ENCODE assay signal across 12 cellular contexts in genomic region chr6:145147559-145147958, GRCh38.
A peak's percentile ranks its signal among the peaks of the same experiment; 100 is the strongest.
DNase-seq lines count a peak whose midpoint lies in the region; ATAC-seq, FAIRE-seq and TF ChIP-seq lines count a peak whose summit lies in the region.
"Had no signal": no experiment of that assay in that cellular context is flagged by ENCODE, and none has a peak within 500 bp of the region (broad histone marks: within the 10 kb centered on the region; RNA-seq: fewer than 3 reads in every experiment).

No MANE protein-coding gene starts in this region.

- H3K9me3 ChIP-seq in astrocyte (ENCODE audit: insufficient read depth, low read depth, low read length) (no peaks in the 10 kb centered on the region), keratinocyte (ENCODE audit: control insufficient read depth, low read depth, low read length) (no peaks in the 10 kb centered on the region), kidney (ENCODE audit: control insufficient read depth in 1 of 2, low read length in 2 of 2) (no peaks in the 10 kb centered on the region)

- H3K4me1 ChIP-seq in astrocyte (ENCODE audit: insufficient read depth, low read length) (peaks cover 14% of the 10 kb centered on the region), keratinocyte (ENCODE audit: control insufficient read depth, extremely low read depth, insufficient read depth, low read length) (peaks cover 9% of the 10 kb centered on the region), kidney (ENCODE audit: control insufficient read depth in 1 of 2, insufficient read depth in 1 of 2, low read depth in 1 of 2, low read length in 2 of 2) (no peaks in the 10 kb centered on the region)

- H3K27ac Mint-ChIP-seq in CD14-positive monocyte (peak overlapping the region in 4 of 7 donors; percentile 59 to 84 (median 78)), astrocyte (ENCODE audit: unreplicated experiment) (no peak overlapping the region)
- H3K27ac Mint-ChIP-seq: CD8-positive, alpha-beta memory T cell; nephron had no signal

- H3K36me3 Mint-ChIP-seq in CD14-positive monocyte = no peaks in the 10 kb centered on the region
- no peaks in the 10 kb centered on the region for H3K36me3 Mint-ChIP-seq in astrocyte (ENCODE audit: low read depth, unreplicated experiment)
- H3K36me3 Mint-ChIP-seq: CD8-positive, alpha-beta memory T cell had no signal

- H3K9ac ChIP-seq in astrocyte (ENCODE audit: low read length) = no peak overlapping the region
- H3K9ac ChIP-seq in keratinocyte (ENCODE audit: control insufficient read depth, extremely low read depth, insufficient read depth, low read length) = no peak overlapping the region
- H3K9ac ChIP-seq in kidney (ENCODE audit: low read length in 2 of 2) = no peak overlapping the region

- H3K27ac ChIP-seq in astrocyte (ENCODE audit: low read depth, low read length) (no peak overlapping the region), keratinocyte (ENCODE audit: control insufficient read depth, insufficient read depth, low read length) (no peak overlapping the region), kidney (ENCODE audit: low read depth in 2 of 2, low read length in 2 of 2) (no peak overlapping the region)

- H3K4me3 Mint-ChIP-seq in CD14-positive monocyte (no peak overlapping the region), astrocyte (ENCODE audit: unreplicated experiment) (no peak overlapping the region)
- H3K4me3 Mint-ChIP-seq: CD8-positive, alpha-beta memory T cell; nephron had no signal

- dilution Hi-C loops in keratinocyte (cut with MboI; ENCODE audit: extremely low pct_ligation_motif_present, low sequenced_read_pairs) = no loop called here

- H4K20me1 ChIP-seq in astrocyte (ENCODE audit: insufficient read depth, low read length) (no peaks in the 10 kb centered on the region), keratinocyte (ENCODE audit: control insufficient read depth, extremely low read depth, insufficient read depth, low read length) (no peaks in the 10 kb centered on the region)

- no peaks in the 10 kb centered on the region for H3K79me2 ChIP-seq in astrocyte (ENCODE audit: insufficient read depth, low read length)
- no peaks in the 10 kb centered on the region for H3K79me2 ChIP-seq in keratinocyte (ENCODE audit: control insufficient read depth, insufficient read depth, low read length)

- H3K4me3 ChIP-seq in astrocyte (ENCODE audit: insufficient read depth, low read depth, low read length) (no peak overlapping the region), keratinocyte (ENCODE audit: control insufficient read depth in 2 of 3, extremely low read depth in 1 of 3, insufficient read depth in 2 of 3, low read depth in 1 of 3, low read length in 3 of 3) (no peak overlapping the region), kidney (ENCODE audit: low read length in 2 of 2) (no peak overlapping the region)

- H3K27me3 ChIP-seq in astrocyte (ENCODE audit: insufficient read depth, low read length) (no peaks in the 10 kb centered on the region), keratinocyte (ENCODE audit: control insufficient read depth, extremely low read depth, insufficient read depth, low read length) (no peaks in the 10 kb centered on the region)

- H3K4me1 Mint-ChIP-seq in CD14-positive monocyte (peaks cover 16% of the 10 kb centered on the region), astrocyte (ENCODE audit: low read depth, unreplicated experiment) (peaks cover 7% of the 10 kb centered on the region)
- H3K4me1 Mint-ChIP-seq: CD8-positive, alpha-beta memory T cell had no signal

- ATAC-seq in HG02938 (IDR thresholded peaks at IDR 0.05; ENCODE audit: unreplicated experiment) = no peak

- DNase-seq in CD14-positive monocyte (ENCODE audit: low spot score) = no peak
- peak; percentile 70 for DNase-seq in HT1080 (ENCODE audit: low read depth)
- DNase-seq in astrocyte (ENCODE audit: low read depth) = peak; percentile 65
- no peak for DNase-seq in keratinocyte (ENCODE audit: low read depth, low spot score)
- DNase-seq in GOT3 (lab: John Stamatoyannopoulos, UW) = no peak
- DNase-seq in mucosa of gallbladder (ENCODE audit: low spot score) = no peak
- DNase-seq in kidney = no peak
- DNase-seq: CD8-positive, alpha-beta memory T cell; NCI-H1048; NK-92 treated with Interleukin-12 subunit alpha and Interleukin-12 subunit beta, amount 100 ng/mL, for 24 hours had no signal

- H3K9me3 Mint-ChIP-seq in CD14-positive monocyte = peaks cover 0 to 4% (median 0%) of the 10 kb centered on the region in 7 donors
- H3K9me3 Mint-ChIP-seq in astrocyte (ENCODE audit: unreplicated experiment) = no peaks in the 10 kb centered on the region
- H3K9me3 Mint-ChIP-seq: CD8-positive, alpha-beta memory T cell; nephron had no signal

- no peak for FAIRE-seq in astrocyte (lab: Jason Lieb, UNC)
- no peak for FAIRE-seq in keratinocyte (lab: Jason Lieb, UNC)
- no peak for FAIRE-seq in kidney (lab: Jason Lieb, UNC)

- intact Hi-C loops in CD14-positive monocyte (cut with micrococcal nuclease) = no loop called here
- intact Hi-C loops in kidney (cut with DNase I) = no loop called here

- no peak for TF ChIP-seq CTCF in CD14-positive monocyte (IDR thresholded peaks at IDR 0.05)
- TF ChIP-seq CTCF in astrocyte (IDR thresholded peaks at IDR 0.05; ENCODE audit: insufficient read depth, low read depth, low read length) = no peak
- TF ChIP-seq CTCF in keratinocyte (optimal IDR thresholded peaks at IDR 0.05 in 1 of 3, IDR thresholded peaks at IDR 0.05 in 1 of 3, conservative IDR thresholded peaks at IDR 0.05 in 1 of 3; ENCODE audit: extremely low read depth in 1 of 3, insufficient read depth in 2 of 3, low read length in 3 of 3) = no peak
- TF ChIP-seq CTCF in kidney (IDR thresholded peaks at IDR 0.05; ENCODE audit: borderline replicate concordance, extremely low read depth, insufficient read depth) = no peak

- peak overlapping the region; percentile 32 for H3K4me2 ChIP-seq in astrocyte (ENCODE audit: low read length)
- peak overlapping the region; percentile 25 for H3K4me2 ChIP-seq in keratinocyte (ENCODE audit: control insufficient read depth, extremely low read depth, insufficient read depth, low read depth, low read length)

- H2AFZ ChIP-seq in astrocyte (ENCODE audit: low read depth, low read length) (no peak overlapping the region), keratinocyte (ENCODE audit: control insufficient read depth, low read length) (no peak overlapping the region)

- H3K9me1 ChIP-seq in keratinocyte (ENCODE audit: control insufficient read depth, extremely low read depth, insufficient read depth, low read length) = no peaks in the 10 kb centered on the region

- H3K36me3 ChIP-seq in astrocyte (ENCODE audit: insufficient read depth, low read length) = no peaks in the 10 kb centered on the region
- no peaks in the 10 kb centered on the region for H3K36me3 ChIP-seq in keratinocyte (ENCODE audit: control insufficient read depth in 2 of 2, extremely low read depth in 1 of 2, insufficient read depth in 2 of 2, low read length in 2 of 2)
- no peaks in the 10 kb centered on the region for H3K36me3 ChIP-seq in kidney (ENCODE audit: control insufficient read depth in 1 of 2, insufficient read depth in 2 of 2, low read length in 2 of 2)

- H3K27me3 Mint-ChIP-seq in CD14-positive monocyte (ENCODE audit: low read depth in 3 of 3) (peaks cover 0 to 4% (median 0%) of the 10 kb centered on the region in 3 donors), astrocyte (ENCODE audit: low read depth, unreplicated experiment) (peaks cover 1% of the 10 kb centered on the region)

Comparison
In these comparisons a context has a peak if more than half of its experiments do, and no peak if none do; other contexts are left out.
1. DNase-seq: peak in HT1080 (single experiment) and astrocyte (single experiment); none in CD14-positive monocyte (single experiment), keratinocyte (single experiment), GOT3 (single experiment), mucosa of gallbladder (single experiment) and kidney (single experiment).